In genomic region chr21:43880111-43880985, GRCh38 we compare ENCODE assay signal across 11 cellular contexts. TPM values are rescaled to one million over a fixed set of nuclear protein-coding genes. Genes with fewer than 3 reads are reported as not detected.
DNase-seq lines count a peak whose midpoint lies in the region; ATAC-seq, FAIRE-seq and TF ChIP-seq lines count a peak whose summit lies in the region.
"Had no signal": no experiment of that assay in that cellular context is flagged by ENCODE, and none has a peak within 500 bp of the region (broad histone marks: within the 10 kb centered on the region; RNA-seq: fewer than 3 reads in every experiment).

No MANE protein-coding gene starts in this region.

- intact Hi-C loops in ascending aorta (cut with DNase I), result no loop called here

- peaks cover 11% of the 10 kb centered on the region for H3K4me1 ChIP-seq in neural progenitor cell
- peaks cover 0 to 68% (median 16%) of the 10 kb centered on the region in 3 donors for H3K4me1 ChIP-seq in gastroesophageal sphincter
- no peaks in the 10 kb centered on the region for H3K4me1 ChIP-seq in ascending aorta

- ATAC-seq in effector memory CD8-positive, alpha-beta T cell (replicated peaks), result no peak
- ATAC-seq in gastroesophageal sphincter, result no peak

- no peaks in the 10 kb centered on the region for H3F3A ChIP-seq in neural progenitor cell (ENCODE audit: low read depth)

- TF ChIP-seq POLR2A in GM12891 (IDR thresholded peaks at IDR 0.05; ENCODE audit: low read depth, low read length), result no peak
- TF ChIP-seq POLR2A in gastroesophageal sphincter (IDR thresholded peaks at IDR 0.05), result no peak

- peak overlapping the region; percentile 4 to 77 for H3K27ac Mint-ChIP-seq in effector memory CD8-positive, alpha-beta T cell
- peak overlapping the region; percentile 3 for H3K27ac Mint-ChIP-seq in neural progenitor cell
- H3K27ac Mint-ChIP-seq: memory B cell had no signal

- H3K4me3 Mint-ChIP-seq in effector memory CD8-positive, alpha-beta T cell, result no peak overlapping the region
- H3K4me3 Mint-ChIP-seq in neural progenitor cell, result no peak overlapping the region
- H3K4me3 Mint-ChIP-seq: memory B cell had no signal

- H3K4me3 ChIP-seq in neural progenitor cell, result no peak overlapping the region
- H3K4me3 ChIP-seq in gastroesophageal sphincter, result no peak overlapping the region
- H3K4me3 ChIP-seq in ascending aorta, result no peak overlapping the region

- no peak for TF ChIP-seq CTCF in neural progenitor cell (IDR thresholded peaks at IDR 0.05)
- TF ChIP-seq CTCF in gastroesophageal sphincter (IDR thresholded peaks at IDR 0.05), result no peak
- TF ChIP-seq CTCF in ascending aorta (IDR thresholded peaks at IDR 0.05), result no peak

- peaks cover 19% of the 10 kb centered on the region for H3K36me3 Mint-ChIP-seq in effector memory CD8-positive, alpha-beta T cell (ENCODE audit: insufficient read depth)
- H3K36me3 Mint-ChIP-seq in neural progenitor cell, result peaks cover 10% of the 10 kb centered on the region

- H3K36me3 ChIP-seq in neural progenitor cell, result no peaks in the 10 kb centered on the region
- H3K36me3 ChIP-seq in gastroesophageal sphincter, result peaks cover 0 to 17% of the 10 kb centered on the region in 2 donors
- H3K36me3 ChIP-seq in ascending aorta, result no peaks in the 10 kb centered on the region

- H3K27me3 ChIP-seq in neural progenitor cell (no peaks in the 10 kb centered on the region), gastroesophageal sphincter (no peaks in the 10 kb centered on the region), ascending aorta (no peaks in the 10 kb centered on the region)

- TF ChIP-seq EP300 in gastroesophageal sphincter (IDR thresholded peaks at IDR 0.05), result no peak

- FAIRE-seq in GM12891 (lab: Jason Lieb, UNC), result no peak
- FAIRE-seq: endometrium had no signal

- no peak overlapping the region for H3K9ac ChIP-seq in neural progenitor cell

- H2AFZ ChIP-seq in neural progenitor cell (replicated peaks), result no peak overlapping the region

- no peaks in the 10 kb centered on the region for H3K79me2 ChIP-seq in neural progenitor cell (ENCODE audit: low read depth)

- H3K4me2 ChIP-seq in neural progenitor cell, result no peak overlapping the region

- H3K4me1 Mint-ChIP-seq in effector memory CD8-positive, alpha-beta T cell (ENCODE audit: low read depth in 2 of 2), result peaks cover 46 to 47% of the 10 kb centered on the region in 2 donors
- peaks cover 24% of the 10 kb centered on the region for H3K4me1 Mint-ChIP-seq in neural progenitor cell

- H3K27me3 Mint-ChIP-seq in effector memory CD8-positive, alpha-beta T cell, result no peaks in the 10 kb centered on the region
- H3K27me3 Mint-ChIP-seq in neural progenitor cell (ENCODE audit: insufficient read depth, low read depth), result no peaks in the 10 kb centered on the region
- H3K27me3 Mint-ChIP-seq: memory B cell had no signal

- H3K9me3 Mint-ChIP-seq in effector memory CD8-positive, alpha-beta T cell, result no peaks in the 10 kb centered on the region
- H3K9me3 Mint-ChIP-seq in neural progenitor cell, result peaks cover 7% of the 10 kb centered on the region

- 65 to 72% methylated on average over 2 to 9 of the region's 14 CpGs for WGBS in gastroesophageal sphincter (ENCODE audit: low coverage in 1 of 2), 2 donors

- H3K27ac ChIP-seq in neural progenitor cell (no peak overlapping the region), gastroesophageal sphincter (no peak overlapping the region), ascending aorta (no peak overlapping the region)

- H4K20me1 ChIP-seq in neural progenitor cell (ENCODE audit: low read depth), result no peaks in the 10 kb centered on the region

- DNase-seq in EH (ENCODE audit: low read depth) (peak; percentile 52), M059J (ENCODE audit: low read depth) (peak; percentile 74), neural progenitor cell (ENCODE audit: low spot score) (no peak), middle frontal gyrus (ENCODE audit: extremely low spot score, low spot score) (no peak), GM12891 (ENCODE audit: insufficient read length, low spot score) (no peak), ascending aorta (ENCODE audit: low spot score in 2 of 2) (no peak)
- no peak for DNase-seq in effector memory CD8-positive, alpha-beta T cell
- DNase-seq: MM.1S had no signal

- H3K9me3 ChIP-seq in neural progenitor cell (ENCODE audit: low read depth), result no peaks in the 10 kb centered on the region
- H3K9me3 ChIP-seq in gastroesophageal sphincter, result no peaks in the 10 kb centered on the region
- H3K9me3 ChIP-seq in ascending aorta, result no peaks in the 10 kb centered on the region

TF ChIP-seq in GM12891, 5 proteins besides CTCF, POLR2A, EP300 and RAD21:
- TF ChIP-seq TAF1 (IDR thresholded peaks at IDR 0.05; ENCODE audit: low read depth, low read length) (no peak), POU2F2 (IDR thresholded peaks at IDR 0.05; ENCODE audit: low read depth, low read length) (no peak), SPI1 (IDR thresholded peaks at IDR 0.05; ENCODE audit: low read depth, low read length) (no peak), PAX5 (IDR thresholded peaks at IDR 0.05; ENCODE audit: insufficient read depth, low read length, severe bottlenecking) (no peak), POLR2AphosphoS5 (IDR thresholded peaks at IDR 0.05; ENCODE audit: low read depth, low read length) (no peak)
TF ChIP-seq in GM12891: peak in this region for 0.

RNA-seq across cellular contexts. Expression of gene AGPAT3, which starts 15.3 kb away (rescaled TPM):
- total RNA-seq in M059J (2014; rRNA removed; shearing (Covaris generic)), result 27.8 and 59.8 TPM in 2 replicates
- total RNA-seq in neural progenitor cell (ENCODE audit: low replicate concordance) (7.8 and 8.7 TPM in 2 replicates), gastroesophageal sphincter (10 to 100 TPM; 27.1 to 46.9 (median 32.2) TPM), ascending aorta (65.9 TPM)
- 36.9 TPM for polyA plus RNA-seq in GM12891 (2012; ENCODE audit: low read depth, missing spikeins)

Comparison
In these comparisons a context has a peak if more than half of its experiments do, and no peak if none do; other contexts are left out.
1. DNase-seq: peak in EH (single experiment) and M059J (single experiment); none in effector memory CD8-positive, alpha-beta T cell (0 of 3), neural progenitor cell (single experiment), middle frontal gyrus (single experiment), GM12891 (single experiment) and ascending aorta (0 of 2).